ENCODE assay signal across 1 cellular context in the genomic region with DNA sequence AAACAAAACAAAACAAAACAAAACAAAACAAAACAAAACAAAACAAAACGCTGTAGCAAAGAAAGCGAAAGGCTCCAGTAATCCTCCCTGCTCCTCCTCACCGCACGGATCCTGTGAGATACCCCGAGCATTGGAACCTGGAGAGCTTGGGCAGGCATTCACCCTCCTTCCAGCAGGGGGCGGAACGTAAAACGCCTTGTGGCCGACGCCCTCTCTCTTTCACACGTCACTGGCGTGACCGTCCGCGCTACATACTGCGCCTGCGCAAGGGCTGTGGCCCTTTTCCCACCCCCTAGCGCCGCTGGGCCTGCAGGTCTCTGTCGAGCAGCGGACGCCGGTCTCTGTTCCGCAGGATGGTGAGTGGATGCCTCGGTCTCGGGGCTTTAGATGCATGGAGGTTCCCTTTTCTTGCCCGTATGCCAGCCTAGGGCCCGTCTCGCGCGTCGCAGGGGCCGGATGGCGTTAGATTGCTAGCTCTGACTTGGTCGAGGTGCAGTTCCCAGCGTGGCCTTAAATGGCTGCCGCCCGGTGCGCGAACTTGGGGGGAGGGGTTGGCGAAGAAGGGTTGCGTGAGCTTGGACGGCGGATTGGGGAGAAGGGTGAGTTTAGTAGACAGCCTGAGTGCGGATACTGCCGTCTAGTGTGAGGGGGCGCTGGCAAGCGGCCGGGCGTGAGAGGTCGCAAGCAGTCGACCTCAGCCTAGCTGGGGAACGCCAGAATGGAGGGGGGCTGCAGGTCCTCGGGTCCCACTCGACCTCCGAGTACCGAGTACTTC.
TF ChIP-seq lines count a peak whose summit lies in the region.

A gene (plus strand): TSS at position 279 of the 775 bp plus-strand sequence. CDS start 75 bp downstream, at position 354.

TF ChIP-seq in K562, 482 proteins besides CTCF, POLR2A, EP300 and RAD21 (continued from another document and continues in another):
- TF ChIP-seq, protein P1, sequence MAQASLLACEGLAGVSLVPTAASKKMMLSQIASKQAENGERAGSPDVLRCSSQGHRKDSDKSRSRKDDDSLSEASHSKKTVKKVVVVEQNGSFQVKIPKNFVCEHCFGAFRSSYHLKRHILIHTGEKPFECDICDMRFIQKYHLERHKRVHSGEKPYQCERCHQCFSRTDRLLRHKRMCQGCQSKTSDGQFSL (CRISPR knock-in tag; IDR thresholded peaks at IDR 0.05): peak; percentile 87
- TF ChIP-seq, protein P1 (tag; IDR thresholded peaks at IDR 0.05): 0 out of 4 replicates have a peak, but pooled peaks of 1 of the 2 experiments have one; percentile 66
- TF ChIP-seq MAFG (tag; conservative IDR thresholded peaks at IDR 0.05) (no peak), POLR2B (IDR thresholded peaks at IDR 0.05; ENCODE audit: low read depth, partially characterized antibody) (peak; percentile 99), EP400 (IDR thresholded peaks at IDR 0.05) (peak; percentile 100), POLR2AphosphoS5 (IDR thresholded peaks at IDR 0.05; ENCODE audit: control insufficient read depth, insufficient read depth, low read depth, low read length) (peak; percentile 99), BHLHE40 (IDR thresholded peaks at IDR 0.05; ENCODE audit: low read length) (peak; percentile 79), XRCC4 (IDR thresholded peaks at IDR 0.05; ENCODE audit: extremely low read depth, insufficient read depth, insufficient read length) (no peak), NFIX (CRISPR knock-in tag; IDR thresholded peaks at IDR 0.05; ENCODE audit: low read depth) (no peak), NFE2L1 (tag; IDR thresholded peaks at IDR 0.05; ENCODE audit: borderline replicate concordance, low read depth) (no peak), KLF16 (IDR thresholded peaks at IDR 0.05) (0 out of 2 replicates have a peak, but pooled peaks have one; percentile 46), ASH1L (IDR thresholded peaks at IDR 0.05; ENCODE audit: borderline replicate concordance, low read depth, partially characterized antibody) (peak; percentile 8), TCF7L2 (IDR thresholded peaks at IDR 0.05; ENCODE audit: low read depth, low read length) (no peak), ZNF174 (CRISPR knock-in tag; IDR thresholded peaks at IDR 0.05) (no peak), ILF3 (IDR thresholded peaks at IDR 0.05; ENCODE audit: borderline replicate concordance) (peak; percentile 31; the same call in 1 of the 2 replicates), SREBF2 (CRISPR knock-in tag; IDR thresholded peaks at IDR 0.05) (no peak), ADNP (tag; IDR thresholded peaks at IDR 0.05) (no peak), IRF2 (CRISPR knock-in tag; IDR thresholded peaks at IDR 0.05) (no peak), RFX7 (CRISPR knock-in tag; IDR thresholded peaks at IDR 0.05) (no peak), NR2F6 (CRISPR knock-in tag; IDR thresholded peaks at IDR 0.05) (no peak), TAF1 (IDR thresholded peaks at IDR 0.05; ENCODE audit: control insufficient read depth, extremely low read depth, insufficient read depth, low read length, severe bottlenecking) (peak; percentile 96), CBFB (CRISPR knock-in tag; IDR thresholded peaks at IDR 0.05) (peak; percentile 77; the same call in 1 of the 2 replicates), SMAD4 (CRISPR knock-in tag; conservative IDR thresholded peaks at IDR 0.05) (peak; percentile 70; the same call in 1 of the 2 replicates), MEIS2 (IDR thresholded peaks at IDR 0.05; ENCODE audit: partially characterized antibody) (peak; percentile 84), TBL1XR1 (IDR thresholded peaks at IDR 0.05; ENCODE audit: low read length in 2 of 2) (peak in 1 of 2 experiments; percentile 78; a peak in 2 of 4 replicates), SIX5 (IDR thresholded peaks at IDR 0.05; ENCODE audit: borderline replicate concordance in 1 of 2, insufficient read depth in 1 of 2, low read depth in 1 of 2, low read length in 2 of 2) (no peak), ZC3H4 (CRISPR knock-in tag; IDR thresholded peaks at IDR 0.05; ENCODE audit: borderline replicate concordance) (no peak), ZKSCAN3 (CRISPR knock-in tag; IDR thresholded peaks at IDR 0.05) (no peak), ZNF324 (CRISPR knock-in tag; IDR thresholded peaks at IDR 0.05) (no peak), SREBF1 (IDR thresholded peaks at IDR 0.05; ENCODE audit: borderline replicate concordance, low read depth, low read length) (no peak)
- TF ChIP-seq, protein P2, sequence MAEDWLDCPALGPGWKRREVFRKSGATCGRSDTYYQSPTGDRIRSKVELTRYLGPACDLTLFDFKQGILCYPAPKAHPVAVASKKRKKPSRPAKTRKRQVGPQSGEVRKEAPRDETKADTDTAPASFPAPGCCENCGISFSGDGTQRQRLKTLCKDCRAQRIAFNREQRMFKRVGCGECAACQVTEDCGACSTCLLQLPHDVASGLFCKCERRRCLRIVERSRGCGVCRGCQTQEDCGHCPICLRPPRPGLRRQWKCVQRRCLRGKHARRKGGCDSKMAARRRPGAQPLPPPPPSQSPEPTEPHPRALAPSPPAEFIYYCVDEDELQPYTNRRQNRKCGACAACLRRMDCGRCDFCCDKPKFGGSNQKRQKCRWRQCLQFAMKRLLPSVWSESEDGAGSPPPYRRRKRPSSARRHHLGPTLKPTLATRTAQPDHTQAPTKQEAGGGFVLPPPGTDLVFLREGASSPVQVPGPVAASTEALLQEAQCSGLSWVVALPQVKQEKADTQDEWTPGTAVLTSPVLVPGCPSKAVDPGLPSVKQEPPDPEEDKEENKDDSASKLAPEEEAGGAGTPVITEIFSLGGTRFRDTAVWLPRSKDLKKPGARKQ (CRISPR knock-in tag; IDR thresholded peaks at IDR 0.05): no peak
- TF ChIP-seq, protein P3, sequence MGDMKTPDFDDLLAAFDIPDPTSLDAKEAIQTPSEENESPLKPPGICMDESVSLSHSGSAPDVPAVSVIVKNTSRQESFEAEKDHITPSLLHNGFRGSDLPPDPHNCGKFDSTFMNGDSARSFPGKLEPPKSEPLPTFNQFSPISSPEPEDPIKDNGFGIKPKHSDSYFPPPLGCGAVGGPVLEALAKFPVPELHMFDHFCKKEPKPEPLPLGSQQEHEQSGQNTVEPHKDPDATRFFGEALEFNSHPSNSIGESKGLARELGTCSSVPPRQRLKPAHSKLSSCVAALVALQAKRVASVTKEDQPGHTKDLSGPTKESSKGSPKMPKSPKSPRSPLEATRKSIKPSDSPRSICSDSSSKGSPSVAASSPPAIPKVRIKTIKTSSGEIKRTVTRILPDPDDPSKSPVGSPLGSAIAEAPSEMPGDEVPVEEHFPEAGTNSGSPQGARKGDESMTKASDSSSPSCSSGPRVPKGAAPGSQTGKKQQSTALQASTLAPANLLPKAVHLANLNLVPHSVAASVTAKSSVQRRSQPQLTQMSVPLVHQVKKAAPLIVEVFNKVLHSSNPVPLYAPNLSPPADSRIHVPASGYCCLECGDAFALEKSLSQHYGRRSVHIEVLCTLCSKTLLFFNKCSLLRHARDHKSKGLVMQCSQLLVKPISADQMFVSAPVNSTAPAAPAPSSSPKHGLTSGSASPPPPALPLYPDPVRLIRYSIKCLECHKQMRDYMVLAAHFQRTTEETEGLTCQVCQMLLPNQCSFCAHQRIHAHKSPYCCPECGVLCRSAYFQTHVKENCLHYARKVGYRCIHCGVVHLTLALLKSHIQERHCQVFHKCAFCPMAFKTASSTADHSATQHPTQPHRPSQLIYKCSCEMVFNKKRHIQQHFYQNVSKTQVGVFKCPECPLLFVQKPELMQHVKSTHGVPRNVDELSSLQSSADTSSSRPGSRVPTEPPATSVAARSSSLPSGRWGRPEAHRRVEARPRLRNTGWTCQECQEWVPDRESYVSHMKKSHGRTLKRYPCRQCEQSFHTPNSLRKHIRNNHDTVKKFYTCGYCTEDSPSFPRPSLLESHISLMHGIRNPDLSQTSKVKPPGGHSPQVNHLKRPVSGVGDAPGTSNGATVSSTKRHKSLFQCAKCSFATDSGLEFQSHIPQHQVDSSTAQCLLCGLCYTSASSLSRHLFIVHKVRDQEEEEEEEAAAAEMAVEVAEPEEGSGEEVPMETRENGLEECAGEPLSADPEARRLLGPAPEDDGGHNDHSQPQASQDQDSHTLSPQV (IDR thresholded peaks at IDR 0.05): no peak
- TF ChIP-seq, protein P4, sequence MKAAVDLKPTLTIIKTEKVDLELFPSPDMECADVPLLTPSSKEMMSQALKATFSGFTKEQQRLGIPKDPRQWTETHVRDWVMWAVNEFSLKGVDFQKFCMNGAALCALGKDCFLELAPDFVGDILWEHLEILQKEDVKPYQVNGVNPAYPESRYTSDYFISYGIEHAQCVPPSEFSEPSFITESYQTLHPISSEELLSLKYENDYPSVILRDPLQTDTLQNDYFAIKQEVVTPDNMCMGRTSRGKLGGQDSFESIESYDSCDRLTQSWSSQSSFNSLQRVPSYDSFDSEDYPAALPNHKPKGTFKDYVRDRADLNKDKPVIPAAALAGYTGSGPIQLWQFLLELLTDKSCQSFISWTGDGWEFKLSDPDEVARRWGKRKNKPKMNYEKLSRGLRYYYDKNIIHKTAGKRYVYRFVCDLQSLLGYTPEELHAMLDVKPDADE (conservative IDR thresholded peaks at IDR 0.05; ENCODE audit: control insufficient read depth, low read depth, low read length): no peak
- TF ChIP-seq, protein P5, sequence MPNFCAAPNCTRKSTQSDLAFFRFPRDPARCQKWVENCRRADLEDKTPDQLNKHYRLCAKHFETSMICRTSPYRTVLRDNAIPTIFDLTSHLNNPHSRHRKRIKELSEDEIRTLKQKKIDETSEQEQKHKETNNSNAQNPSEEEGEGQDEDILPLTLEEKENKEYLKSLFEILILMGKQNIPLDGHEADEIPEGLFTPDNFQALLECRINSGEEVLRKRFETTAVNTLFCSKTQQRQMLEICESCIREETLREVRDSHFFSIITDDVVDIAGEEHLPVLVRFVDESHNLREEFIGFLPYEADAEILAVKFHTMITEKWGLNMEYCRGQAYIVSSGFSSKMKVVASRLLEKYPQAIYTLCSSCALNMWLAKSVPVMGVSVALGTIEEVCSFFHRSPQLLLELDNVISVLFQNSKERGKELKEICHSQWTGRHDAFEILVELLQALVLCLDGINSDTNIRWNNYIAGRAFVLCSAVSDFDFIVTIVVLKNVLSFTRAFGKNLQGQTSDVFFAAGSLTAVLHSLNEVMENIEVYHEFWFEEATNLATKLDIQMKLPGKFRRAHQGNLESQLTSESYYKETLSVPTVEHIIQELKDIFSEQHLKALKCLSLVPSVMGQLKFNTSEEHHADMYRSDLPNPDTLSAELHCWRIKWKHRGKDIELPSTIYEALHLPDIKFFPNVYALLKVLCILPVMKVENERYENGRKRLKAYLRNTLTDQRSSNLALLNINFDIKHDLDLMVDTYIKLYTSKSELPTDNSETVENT (CRISPR knock-in tag; IDR thresholded peaks at IDR 0.05): peak; percentile 93
- TF ChIP-seq, protein P6, sequence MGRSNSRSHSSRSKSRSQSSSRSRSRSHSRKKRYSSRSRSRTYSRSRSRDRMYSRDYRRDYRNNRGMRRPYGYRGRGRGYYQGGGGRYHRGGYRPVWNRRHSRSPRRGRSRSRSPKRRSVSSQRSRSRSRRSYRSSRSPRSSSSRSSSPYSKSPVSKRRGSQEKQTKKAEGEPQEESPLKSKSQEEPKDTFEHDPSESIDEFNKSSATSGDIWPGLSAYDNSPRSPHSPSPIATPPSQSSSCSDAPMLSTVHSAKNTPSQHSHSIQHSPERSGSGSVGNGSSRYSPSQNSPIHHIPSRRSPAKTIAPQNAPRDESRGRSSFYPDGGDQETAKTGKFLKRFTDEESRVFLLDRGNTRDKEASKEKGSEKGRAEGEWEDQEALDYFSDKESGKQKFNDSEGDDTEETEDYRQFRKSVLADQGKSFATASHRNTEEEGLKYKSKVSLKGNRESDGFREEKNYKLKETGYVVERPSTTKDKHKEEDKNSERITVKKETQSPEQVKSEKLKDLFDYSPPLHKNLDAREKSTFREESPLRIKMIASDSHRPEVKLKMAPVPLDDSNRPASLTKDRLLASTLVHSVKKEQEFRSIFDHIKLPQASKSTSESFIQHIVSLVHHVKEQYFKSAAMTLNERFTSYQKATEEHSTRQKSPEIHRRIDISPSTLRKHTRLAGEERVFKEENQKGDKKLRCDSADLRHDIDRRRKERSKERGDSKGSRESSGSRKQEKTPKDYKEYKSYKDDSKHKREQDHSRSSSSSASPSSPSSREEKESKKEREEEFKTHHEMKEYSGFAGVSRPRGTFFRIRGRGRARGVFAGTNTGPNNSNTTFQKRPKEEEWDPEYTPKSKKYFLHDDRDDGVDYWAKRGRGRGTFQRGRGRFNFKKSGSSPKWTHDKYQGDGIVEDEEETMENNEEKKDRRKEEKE (IDR thresholded peaks at IDR 0.05; ENCODE audit: borderline replicate concordance in 1 of 2, control insufficient read depth in 1 of 2, low read depth in 2 of 2, low read length in 1 of 2): no peak
- TF ChIP-seq, protein P7, sequence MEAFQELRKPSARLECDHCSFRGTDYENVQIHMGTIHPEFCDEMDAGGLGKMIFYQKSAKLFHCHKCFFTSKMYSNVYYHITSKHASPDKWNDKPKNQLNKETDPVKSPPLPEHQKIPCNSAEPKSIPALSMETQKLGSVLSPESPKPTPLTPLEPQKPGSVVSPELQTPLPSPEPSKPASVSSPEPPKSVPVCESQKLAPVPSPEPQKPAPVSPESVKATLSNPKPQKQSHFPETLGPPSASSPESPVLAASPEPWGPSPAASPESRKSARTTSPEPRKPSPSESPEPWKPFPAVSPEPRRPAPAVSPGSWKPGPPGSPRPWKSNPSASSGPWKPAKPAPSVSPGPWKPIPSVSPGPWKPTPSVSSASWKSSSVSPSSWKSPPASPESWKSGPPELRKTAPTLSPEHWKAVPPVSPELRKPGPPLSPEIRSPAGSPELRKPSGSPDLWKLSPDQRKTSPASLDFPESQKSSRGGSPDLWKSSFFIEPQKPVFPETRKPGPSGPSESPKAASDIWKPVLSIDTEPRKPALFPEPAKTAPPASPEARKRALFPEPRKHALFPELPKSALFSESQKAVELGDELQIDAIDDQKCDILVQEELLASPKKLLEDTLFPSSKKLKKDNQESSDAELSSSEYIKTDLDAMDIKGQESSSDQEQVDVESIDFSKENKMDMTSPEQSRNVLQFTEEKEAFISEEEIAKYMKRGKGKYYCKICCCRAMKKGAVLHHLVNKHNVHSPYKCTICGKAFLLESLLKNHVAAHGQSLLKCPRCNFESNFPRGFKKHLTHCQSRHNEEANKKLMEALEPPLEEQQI (IDR thresholded peaks at IDR 0.05): peak; percentile 99
- TF ChIP-seq, protein P8, sequence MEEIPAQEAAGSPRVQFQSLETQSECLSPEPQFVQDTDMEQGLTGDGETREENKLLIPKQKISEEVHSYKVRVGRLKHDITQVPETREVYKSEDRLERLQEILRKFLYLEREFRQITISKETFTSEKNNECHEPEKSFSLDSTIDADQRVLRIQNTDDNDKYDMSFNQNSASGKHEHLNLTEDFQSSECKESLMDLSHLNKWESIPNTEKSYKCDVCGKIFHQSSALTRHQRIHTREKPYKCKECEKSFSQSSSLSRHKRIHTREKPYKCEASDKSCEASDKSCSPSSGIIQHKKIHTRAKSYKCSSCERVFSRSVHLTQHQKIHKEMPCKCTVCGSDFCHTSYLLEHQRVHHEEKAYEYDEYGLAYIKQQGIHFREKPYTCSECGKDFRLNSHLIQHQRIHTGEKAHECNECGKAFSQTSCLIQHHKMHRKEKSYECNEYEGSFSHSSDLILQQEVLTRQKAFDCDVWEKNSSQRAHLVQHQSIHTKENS (CRISPR knock-in tag; IDR thresholded peaks at IDR 0.05): no peak
- TF ChIP-seq, protein P9, sequence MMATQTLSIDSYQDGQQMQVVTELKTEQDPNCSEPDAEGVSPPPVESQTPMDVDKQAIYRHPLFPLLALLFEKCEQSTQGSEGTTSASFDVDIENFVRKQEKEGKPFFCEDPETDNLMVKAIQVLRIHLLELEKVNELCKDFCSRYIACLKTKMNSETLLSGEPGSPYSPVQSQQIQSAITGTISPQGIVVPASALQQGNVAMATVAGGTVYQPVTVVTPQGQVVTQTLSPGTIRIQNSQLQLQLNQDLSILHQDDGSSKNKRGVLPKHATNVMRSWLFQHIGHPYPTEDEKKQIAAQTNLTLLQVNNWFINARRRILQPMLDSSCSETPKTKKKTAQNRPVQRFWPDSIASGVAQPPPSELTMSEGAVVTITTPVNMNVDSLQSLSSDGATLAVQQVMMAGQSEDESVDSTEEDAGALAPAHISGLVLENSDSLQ (IDR thresholded peaks at IDR 0.05): peak; percentile 31; the same call in 1 of the 2 replicates
